In the genomic region with DNA sequence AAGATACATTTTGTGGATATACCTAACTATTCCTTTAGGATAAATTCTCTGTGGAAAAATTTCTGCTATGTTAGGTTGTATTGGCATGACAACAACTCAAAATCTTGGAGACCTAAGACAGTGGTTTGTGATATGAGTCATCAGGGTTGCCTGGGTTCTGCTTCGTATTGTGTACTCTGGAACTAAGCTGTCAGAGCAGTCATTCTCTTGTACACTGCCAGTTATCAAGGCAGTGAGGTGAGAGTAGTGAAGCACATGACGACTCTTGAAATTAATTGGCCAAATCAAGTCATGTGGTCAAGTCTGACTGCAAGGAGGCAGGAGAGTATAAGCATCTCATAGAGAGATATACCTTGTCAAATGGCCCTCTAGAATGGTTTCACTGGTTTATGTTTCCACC, we compare ENCODE assay signal across 9 cellular contexts.
DNase-seq lines count a peak whose midpoint lies in the region; ATAC-seq and TF ChIP-seq lines count a peak whose summit lies in the region.
"Had no signal": no experiment of that assay in that cellular context is flagged by ENCODE, and none has a peak within 500 bp of the region (broad histone marks: within the 10 kb centered on the region; RNA-seq: fewer than 3 reads in every experiment).

No MANE protein-coding gene starts in this region.

- H2BK120ac ChIP-seq in neuronal stem cell (ENCODE audit: low read depth, low read length): no peak overlapping the region

- H3K27ac ChIP-seq in neuronal stem cell (replicated peaks; ENCODE audit: low read length): no peak overlapping the region

- TF ChIP-seq CTCF in epithelial cell of proximal tubule (conservative IDR thresholded peaks at IDR 0.05; ENCODE audit: low read depth, low read length): no peak

- H4K8ac ChIP-seq in neuronal stem cell (ENCODE audit: low read depth, low read length): no peak overlapping the region

- H4K91ac ChIP-seq in neuronal stem cell (ENCODE audit: low read depth, low read length, poor library complexity): no peak overlapping the region

- WGBS in neuronal stem cell (ENCODE audit: extremely low coverage in 2 of 2, insufficient read length in 2 of 2, insufficient replicate concordance in 1 of 2), 2 donors: no CpG with 5 or more reads among the region's 2 CpGs

- no peak overlapping the region for H2BK15ac ChIP-seq in neuronal stem cell (ENCODE audit: low read length)

- no peak overlapping the region for H2BK12ac ChIP-seq in neuronal stem cell (ENCODE audit: low read length)

- H3K36me3 ChIP-seq in neuronal stem cell (replicated peaks in 1 of 2; ENCODE audit: control insufficient read depth in 2 of 2, insufficient read depth in 2 of 2, low read length in 2 of 2): no peaks in the 10 kb centered on the region

- no peak overlapping the region for H3K4me3 ChIP-seq in epithelial cell of proximal tubule (ENCODE audit: low read depth, low read length)
- H3K4me3 ChIP-seq in neuronal stem cell (ENCODE audit: low read length in 2 of 2): no peak overlapping the region

- no peaks in the 10 kb centered on the region for H3K79me1 ChIP-seq in neuronal stem cell (ENCODE audit: low read depth, low read length)

- peak; percentile 92 for DNase-seq in DMS53 (lab: John Stamatoyannopoulos, UW)
- peak; percentile 93 for DNase-seq in M059J (ENCODE audit: low read depth)
- peak; percentile 79 for DNase-seq in epithelial cell of proximal tubule (ENCODE audit: low read depth)
- DNase-seq in RPMI8226: no peak
- no peak for DNase-seq in neuronal stem cell (ENCODE audit: low spot score)
- DNase-seq in activated CD8-positive, alpha-beta memory T cell treated with anti-CD3 and anti-CD28 coated beads, Interleukin-2, amount 50 U/mL, for 4 hours: no peak
- DNase-seq: MV-4-11 had no signal

- no peak overlapping the region for H3K9ac ChIP-seq in neuronal stem cell (ENCODE audit: low read depth, low read length, poor library complexity)

- no peak overlapping the region for H3K4ac ChIP-seq in neuronal stem cell (ENCODE audit: low read length)

- peak; percentile 55 for ATAC-seq in GM21390 (IDR thresholded peaks at IDR 0.05; ENCODE audit: unreplicated experiment)
- ATAC-seq in GM21515 (IDR thresholded peaks at IDR 0.05; ENCODE audit: unreplicated experiment): no peak

- H3K14ac ChIP-seq in neuronal stem cell (ENCODE audit: low read length): no peak overlapping the region

- no peak overlapping the region for H2AFZ ChIP-seq in neuronal stem cell (ENCODE audit: low read length)

- H2AK5ac ChIP-seq in neuronal stem cell (ENCODE audit: low read depth, low read length): no peak overlapping the region

- H3K27me3 ChIP-seq in neuronal stem cell (ENCODE audit: control insufficient read depth in 3 of 3, insufficient read depth in 3 of 3, low read depth in 1 of 3, low read length in 3 of 3): no peaks in the 10 kb centered on the region

- H2BK5ac ChIP-seq in neuronal stem cell (ENCODE audit: low read length): no peak overlapping the region

- H3K18ac ChIP-seq in neuronal stem cell (ENCODE audit: low read length): no peak overlapping the region

- H3K4me1 ChIP-seq in neuronal stem cell (ENCODE audit: control insufficient read depth in 2 of 2, insufficient read depth in 1 of 2, low read depth in 1 of 2, low read length in 2 of 2): peaks cover 0 to 1% of the 10 kb centered on the region in 2 donors

- no peak overlapping the region for H3K23ac ChIP-seq in neuronal stem cell (ENCODE audit: low read depth, low read length, poor library complexity)

- H3K4me2 ChIP-seq in neuronal stem cell (ENCODE audit: insufficient read depth, low read length, poor library complexity, severe bottlenecking): no peak overlapping the region

- H3K9me3 ChIP-seq in neuronal stem cell (replicated peaks in 1 of 2; ENCODE audit: control insufficient read depth in 2 of 2, insufficient read depth in 1 of 2, low read depth in 1 of 2, low read length in 2 of 2): no peaks in the 10 kb centered on the region

Comparison
In these comparisons a context has a peak if more than half of its experiments do, and no peak if none do; other contexts are left out.
1. DNase-seq: peak in DMS53 (single experiment), M059J (single experiment) and epithelial cell of proximal tubule (single experiment); none in RPMI8226 (single experiment), neuronal stem cell (single experiment) and activated CD8-positive, alpha-beta memory T cell treated with anti-CD3 and anti-CD28 coated beads, Interleukin-2, amount 50 U/mL, for 4 hours (single experiment).